Comparison of ENCODE assay signal across 1 cellular context in genomic region chr16:19086322-19087199, GRCh38.
A peak's percentile ranks its signal among the peaks of the same experiment; 100 is the strongest.
TF ChIP-seq lines count a peak whose summit lies in the region.

No MANE protein-coding gene starts in this region.

TF ChIP-seq in K562, 482 proteins besides CTCF, POLR2A, EP300 and RAD21 (continued from another document and continues in another):
- TF ChIP-seq ZNF239 (CRISPR knock-in tag; IDR thresholded peaks at IDR 0.05) (no peak), CREBBP (IDR thresholded peaks at IDR 0.05; ENCODE audit: low read depth, low read length) (no peak), XRCC5 (IDR thresholded peaks at IDR 0.05; ENCODE audit: low read depth, low read length) (peak; percentile 72; the same call in 1 of the 2 replicates), ZNF12 (CRISPR knock-in tag; IDR thresholded peaks at IDR 0.05) (no peak), RUNX1 (IDR thresholded peaks at IDR 0.05; ENCODE audit: low read depth) (no peak), MXD1 (CRISPR knock-in tag; IDR thresholded peaks at IDR 0.05; ENCODE audit: borderline replicate concordance, poor library complexity, severe bottlenecking) (no peak), NR2F6 (CRISPR knock-in tag; IDR thresholded peaks at IDR 0.05) (no peak), SMAD2 (IDR thresholded peaks at IDR 0.05; ENCODE audit: low read depth, low read length) (no peak), GTF2A2 (tag; IDR thresholded peaks at IDR 0.05) (no peak), STAT6 (CRISPR knock-in tag; IDR thresholded peaks at IDR 0.05) (peak; percentile 64; the same call in 1 of the 2 replicates), HMBOX1 (IDR thresholded peaks at IDR 0.05) (no peak), CLOCK (CRISPR knock-in tag; IDR thresholded peaks at IDR 0.05; ENCODE audit: borderline replicate concordance) (no peak), L3MBTL2 (IDR thresholded peaks at IDR 0.05) (peak; percentile 73; the same call in 1 of the 2 replicates), DEAF1 (CRISPR knock-in tag; IDR thresholded peaks at IDR 0.05) (peak; percentile 96), NFYB (IDR thresholded peaks at IDR 0.05; ENCODE audit: extremely low read depth, insufficient read length) (no peak), UBTF (IDR thresholded peaks at IDR 0.05; ENCODE audit: borderline replicate concordance in 1 of 2, low read depth in 2 of 2, low read length in 2 of 2) (0 out of 4 replicates have a peak, but pooled peaks of 1 of the 2 experiments have one; percentile 45), STAT5B (CRISPR knock-in tag; IDR thresholded peaks at IDR 0.05) (no peak), FOXP4 (CRISPR knock-in tag; IDR thresholded peaks at IDR 0.05; ENCODE audit: borderline replicate concordance) (no peak), PHF20 (IDR thresholded peaks at IDR 0.05; ENCODE audit: partially characterized antibody) (no peak), MEF2A (IDR thresholded peaks at IDR 0.05; ENCODE audit: control insufficient read depth, low read depth, low read length) (no peak), ZBTB8A (IDR thresholded peaks at IDR 0.05; ENCODE audit: partially characterized antibody) (no peak), MCM3 (IDR thresholded peaks at IDR 0.05) (no peak), RBFOX2 (IDR thresholded peaks at IDR 0.05; ENCODE audit: low read depth, low read length) (peak; percentile 45; the same call in 1 of the 2 replicates), ZNF408 (CRISPR knock-in tag; IDR thresholded peaks at IDR 0.05; ENCODE audit: low read depth) (no peak), ZBED1 (IDR thresholded peaks at IDR 0.05) (no peak), DMBX1 (CRISPR knock-in tag; IDR thresholded peaks at IDR 0.05; ENCODE audit: borderline replicate concordance) (no peak), TRIM28 (IDR thresholded peaks at IDR 0.05) (0 out of 2 replicates have a peak, but pooled peaks have one; percentile 22), MTA1 (IDR thresholded peaks at IDR 0.05; ENCODE audit: borderline replicate concordance) (no peak), CXXC5 (CRISPR knock-in tag; IDR thresholded peaks at IDR 0.05) (peak; percentile 80), HINFP (tag; conservative IDR thresholded peaks at IDR 0.05; ENCODE audit: low read depth) (no peak), ILK (tag; IDR thresholded peaks at IDR 0.05; ENCODE audit: borderline replicate concordance, low read depth) (no peak), POLR2H (tag; IDR thresholded peaks at IDR 0.05; ENCODE audit: low read depth) (no peak), ZNF431 (CRISPR knock-in tag; IDR thresholded peaks at IDR 0.05) (no peak), RAD51 (IDR thresholded peaks at IDR 0.05; ENCODE audit: borderline replicate concordance, low read depth) (peak; percentile 82), C11orf30 (IDR thresholded peaks at IDR 0.05; ENCODE audit: low read depth) (no peak), ZFP91 (CRISPR knock-in tag; IDR thresholded peaks at IDR 0.05) (no peak), SRF (CRISPR knock-in tag; IDR thresholded peaks at IDR 0.05) (no peak; a peak in 1 of 4 replicates), GATAD2B (IDR thresholded peaks at IDR 0.05; ENCODE audit: borderline replicate concordance) (no peak), SRSF9 (IDR thresholded peaks at IDR 0.05; ENCODE audit: borderline replicate concordance, low read depth, low read length) (no peak), TBL1XR1 (IDR thresholded peaks at IDR 0.05; ENCODE audit: low read length in 2 of 2) (no peak), TRIM25 (IDR thresholded peaks at IDR 0.05; ENCODE audit: borderline replicate concordance) (no peak), TRIM24 (IDR thresholded peaks at IDR 0.05) (no peak), TCFL5 (CRISPR knock-in tag; conservative IDR thresholded peaks at IDR 0.05) (no peak), TFAM (CRISPR knock-in tag; conservative IDR thresholded peaks at IDR 0.05) (no peak), NR0B1 (IDR thresholded peaks at IDR 0.05; ENCODE audit: partially characterized antibody) (no peak), KAT2B (IDR thresholded peaks at IDR 0.05; ENCODE audit: low read depth, low read length) (no peak)
